Comparison of ENCODE assay signal across 8 cellular contexts in the genomic region with DNA sequence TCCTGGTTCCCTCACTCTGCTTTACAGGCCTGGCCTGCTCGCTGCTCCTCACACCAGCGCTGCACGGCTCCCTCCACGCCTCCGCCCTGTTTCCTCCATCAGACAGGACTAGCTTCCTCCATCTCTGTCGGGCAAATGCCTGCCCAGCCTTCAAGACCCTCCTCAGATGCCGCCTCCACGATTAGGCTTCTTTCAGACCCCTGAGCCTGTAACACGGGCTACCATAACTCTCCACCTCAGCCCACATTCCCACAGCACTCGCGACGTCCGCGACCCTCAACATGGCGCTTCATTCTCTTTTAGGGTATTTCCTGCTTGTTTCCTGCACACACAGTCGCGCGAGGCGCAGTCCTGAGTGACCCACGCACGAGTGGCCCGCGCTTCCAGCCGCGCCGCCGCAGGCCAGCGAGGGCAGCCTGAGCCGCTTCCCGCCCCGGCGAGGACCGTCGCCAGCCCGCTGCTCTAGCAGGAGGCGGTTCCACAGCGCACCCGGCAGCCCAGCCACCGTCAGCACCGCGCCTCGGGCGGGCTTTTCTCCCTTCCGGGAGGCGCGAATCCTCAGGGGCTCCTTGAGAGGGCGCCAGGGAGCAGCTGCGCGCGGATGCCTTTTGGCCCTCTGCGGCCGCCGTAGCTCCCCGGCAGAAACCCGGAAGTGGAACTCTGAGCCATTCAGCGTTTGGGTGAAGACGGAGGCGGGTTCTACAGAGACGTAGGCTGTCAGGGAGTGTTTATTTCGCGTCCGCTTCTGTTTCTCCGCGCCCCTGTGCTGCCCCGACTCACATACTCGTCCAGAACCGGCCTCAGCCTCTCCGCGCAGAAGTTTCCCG. TPM values are rescaled to one million over a fixed set of nuclear protein-coding genes. Genes with fewer than 3 reads are reported as not detected.
DNase-seq lines count a peak whose midpoint lies in the region; ATAC-seq and TF ChIP-seq lines count a peak whose summit lies in the region.

A gene (plus strand): TSS at position 695 of the 827 bp plus-strand sequence. CDS start 138 bp downstream, outside the sequence.

- peak within 1 kb of the TSS; percentile 94 for H2AFZ ChIP-seq in mammary epithelial cell (ENCODE audit: low read depth, low read length)

- peaks cover 39% of the 10 kb centered on the region for H3K79me2 ChIP-seq in mammary epithelial cell (ENCODE audit: insufficient read depth, low read length)

- H4K20me1 ChIP-seq in mammary epithelial cell (ENCODE audit: insufficient read depth, low read length): no peaks in the 10 kb centered on the region

- in situ Hi-C loops in mammary epithelial cell (cut with MboI; ENCODE audit: low sequenced_read_pairs in 2 of 2): no loop called here

- peak within 1 kb of the TSS; percentile 81 for H3K4me2 ChIP-seq in mammary epithelial cell (ENCODE audit: insufficient read depth, low read depth, low read length)

- peak within 1 kb of the TSS; percentile 68 for H3K27ac ChIP-seq in mammary epithelial cell (ENCODE audit: insufficient read depth, low read depth, low read length)

- peak; percentile 75 to 98 for TF ChIP-seq CTCF in mammary epithelial cell (conservative IDR thresholded peaks at IDR 0.05 in 1 of 2, IDR thresholded peaks at IDR 0.05 in 1 of 2; ENCODE audit: extremely low read depth in 1 of 2, insufficient read depth in 1 of 2, low read depth in 1 of 2, low read length in 2 of 2)

- H3K36me3 ChIP-seq in mammary epithelial cell (ENCODE audit: insufficient read depth, low read length): peaks cover 3% of the 10 kb centered on the region

- peaks cover 5% of the 10 kb centered on the region for H3K4me1 ChIP-seq in mammary epithelial cell (ENCODE audit: insufficient read depth, low read length)

- dilution Hi-C loops in mammary epithelial cell (cut with HindIII; ENCODE audit: low sequenced_read_pairs): no loop called here

- no TSS peak for BruUV-seq in mammary epithelial cell (replicated peaks; lab: Mats Ljungman, UMichigan)

- DNase-seq in mammary epithelial cell (peak; percentile 95), islet precursor cell (peak; percentile 98), NCI-H1092 treated with DMSO at 0.1 percent for 48 hours (lab: John Stamatoyannopoulos, UW) (no peak), DMS 273 treated with DMSO at 0.1 percent for 48 hours (lab: John Stamatoyannopoulos, UW) (no peak)
- DNase-seq in stimulated activated CD4-positive, alpha-beta T cell treated with anti-CD3 and anti-CD28 coated beads, Interleukin-15, amount 100 ng/mL, for 48 hours (ENCODE audit: low read depth in 2 of 2): peak; percentile 90 to 92

- 28% methylated on average over 7 of the region's 70 CpGs for WGBS in mammary epithelial cell (ENCODE audit: low coverage, missing lambda C conversion rate)

- intact Hi-C loops in T-helper 1 cell treated with Interleukin-12 subunit alpha and Interleukin-12 subunit beta and Interleukin-4 antibody, amounts not matched to agents 30 ng/mL and 1 ng/mL, for 36 hours (cut with micrococcal nuclease): loop anchor here (5.0 kb wide), 1 partner anchor 308 kb away; no protein-coding TSS in a partner anchor
- intact Hi-C loops in mammary epithelial cell (cut with micrococcal nuclease): no loop called here

- no peaks in the 10 kb centered on the region for H3K9me3 ChIP-seq in mammary epithelial cell (replicated peaks; ENCODE audit: insufficient read depth, low read length)

- ATAC-seq in GM18867 (IDR thresholded peaks at IDR 0.05; ENCODE audit: unreplicated experiment) (peak; percentile 100), HG03095 (IDR thresholded peaks at IDR 0.05; ENCODE audit: unreplicated experiment) (peak; percentile 100)

- peak within 1 kb of the TSS; percentile 76 to 89 (median 89) for H3K4me3 ChIP-seq in mammary epithelial cell (replicated peaks in 1 of 3; ENCODE audit: insufficient read depth in 1 of 3, low read depth in 2 of 3, low read length in 3 of 3)

- no peaks in the 10 kb centered on the region for H3K27me3 ChIP-seq in mammary epithelial cell (ENCODE audit: insufficient read depth, low read length)

- H3K9ac ChIP-seq in mammary epithelial cell (ENCODE audit: insufficient read depth, low read length): peak within 1 kb of the TSS; percentile 89

- CTCF ChIA-PET in mammary epithelial cell (lab: Charles Lee; ENCODE audit: low non-redundant PET): no interaction called here

RNA-seq across cellular contexts. Expression of the gene that starts here (rescaled TPM):
- 67.6 and 67.8 TPM in 2 replicates for total RNA-seq in T-helper 1 cell treated with Interleukin-12 subunit alpha and Interleukin-12 subunit beta and Interleukin-4 antibody, amounts not matched to agents 30 ng/mL and 1 ng/mL, for 36 hours
- 10 to 100 TPM; 17.0 to 49.1 TPM for total RNA-seq in mammary epithelial cell
- polyA plus RNA-seq in mammary epithelial cell: 18.5 TPM
- 9.1 TPM for polyA minus RNA-seq in mammary epithelial cell

Comparison
In these comparisons a context has a peak if more than half of its experiments do, and no peak if none do; other contexts are left out.
1. DNase-seq: peak in mammary epithelial cell (single experiment), islet precursor cell (single experiment) and stimulated activated CD4-positive, alpha-beta T cell treated with anti-CD3 and anti-CD28 coated beads, Interleukin-15, amount 100 ng/mL, for 48 hours (2 of 2); none in NCI-H1092 treated with DMSO at 0.1 percent for 48 hours (single experiment) and DMS 273 treated with DMSO at 0.1 percent for 48 hours (single experiment).